Comparison of ENCODE assay signal across 13 cellular contexts in genomic region chr4:3416821-3417221, GRCh38. TPM values are rescaled to one million over a fixed set of nuclear protein-coding genes. Genes with fewer than 3 reads are reported as not detected.
DNase-seq lines count a peak whose midpoint lies in the region; ATAC-seq and TF ChIP-seq lines count a peak whose summit lies in the region.
"Had no signal": no experiment of that assay in that cellular context is flagged by ENCODE, and none has a peak within 500 bp of the region (broad histone marks: within the 10 kb centered on the region; RNA-seq: fewer than 3 reads in every experiment).

No MANE protein-coding gene starts in this region.

- no peaks in the 10 kb centered on the region for H3K79me2 ChIP-seq in GM23338 (replicated peaks; ENCODE audit: insufficient read depth)

- peaks cover 14% of the 10 kb centered on the region for H3K27me3 Mint-ChIP-seq in GM23338 (ENCODE audit: insufficient read depth, low read depth, poor library complexity)

- no peaks in the 10 kb centered on the region for H3K9me3 ChIP-seq in RWPE2 (ENCODE audit: severe bottlenecking)
- no peaks in the 10 kb centered on the region for H3K9me3 ChIP-seq in sigmoid colon
- H3K9me3 ChIP-seq in ascending aorta = no peaks in the 10 kb centered on the region

- H3K9me3 Mint-ChIP-seq in GM23338 = no peaks in the 10 kb centered on the region

- no peaks in the 10 kb centered on the region for H3K36me3 Mint-ChIP-seq in GM23338 (ENCODE audit: low read depth)

- intact Hi-C loops in left ventricle myocardium superior (cut with micrococcal nuclease) (no loop called here), sigmoid colon (cut with DNase I) (no loop called here), ascending aorta (cut with DNase I) (no loop called here)

- H3K27me3 ChIP-seq in GM23338 (ENCODE audit: insufficient read depth) = no peaks in the 10 kb centered on the region
- no peaks in the 10 kb centered on the region for H3K27me3 ChIP-seq in RWPE2 (ENCODE audit: insufficient read depth, poor library complexity, severe bottlenecking)
- no peaks in the 10 kb centered on the region for H3K27me3 ChIP-seq in sigmoid colon
- H3K27me3 ChIP-seq in ascending aorta = no peaks in the 10 kb centered on the region

- 96% methylated on average over 17 of the region's 17 CpGs for WGBS in sigmoid colon, 2 donors

- TF ChIP-seq EP300 in sigmoid colon (IDR thresholded peaks at IDR 0.05) = no peak

- DNase-seq in GM23338 (ENCODE audit: low spot score) (no peak), RWPE2 (ENCODE audit: low spot score) (peak; percentile 68), left ventricle myocardium superior (peak; percentile 21), sigmoid colon (peak; percentile 48), NCI-H128 (lab: John Stamatoyannopoulos, UW; ENCODE audit: unreplicated experiment) (no peak), ascending aorta (ENCODE audit: low spot score in 2 of 2) (no peak)
- DNase-seq: NCI-H1092 treated with DMSO at 0.1 percent for 48 hours, NCI-H1694 treated with DMSO at 0.1 percent for 48 hours, PC-3 had no signal

- TF ChIP-seq CTCF in GM23338 (conservative IDR thresholded peaks at IDR 0.05; ENCODE audit: low read depth in 2 of 2) (no peak), RWPE2 (IDR thresholded peaks at IDR 0.05; ENCODE audit: poor library complexity, severe bottlenecking) (no peak), sigmoid colon (IDR thresholded peaks at IDR 0.05) (no peak), ascending aorta (IDR thresholded peaks at IDR 0.05) (no peak)

- TF ChIP-seq POLR2A in sigmoid colon (IDR thresholded peaks at IDR 0.05) = no peak

- no peak overlapping the region for H3K4me3 ChIP-seq in GM23338
- no peak overlapping the region for H3K4me3 ChIP-seq in RWPE2 (ENCODE audit: severe bottlenecking)
- H3K4me3 ChIP-seq in sigmoid colon = no peak overlapping the region
- no peak overlapping the region for H3K4me3 ChIP-seq in ascending aorta

- H3K4me1 Mint-ChIP-seq in GM23338 = peaks cover 4% of the 10 kb centered on the region

- peak overlapping the region; percentile 73 for H3K27ac Mint-ChIP-seq in GM23338

- no peak for ATAC-seq in GM23338
- ATAC-seq in RWPE2 (ENCODE audit: low read depth) = no peak
- no peak for ATAC-seq in left ventricle myocardium superior
- no peak for ATAC-seq in GM21526 (IDR thresholded peaks at IDR 0.05; ENCODE audit: low FRiP score, unreplicated experiment)
- ATAC-seq: PC-3 had no signal

- no peaks in the 10 kb centered on the region for H3K36me3 ChIP-seq in GM23338 (ENCODE audit: insufficient read depth)
- peaks cover 36% of the 10 kb centered on the region for H3K36me3 ChIP-seq in RWPE2 (ENCODE audit: low read depth)
- H3K36me3 ChIP-seq in sigmoid colon = peaks cover 0 to 52% (median 15%) of the 10 kb centered on the region in 4 donors
- peaks cover 20 to 38% of the 10 kb centered on the region in 2 donors for H3K36me3 ChIP-seq in ascending aorta

- no peaks in the 10 kb centered on the region for H3F3A ChIP-seq in GM23338 (replicated peaks; ENCODE audit: low read depth)

- no peak overlapping the region for H2AFZ ChIP-seq in GM23338

- no peaks in the 10 kb centered on the region for H3K4me1 ChIP-seq in GM23338 (ENCODE audit: insufficient read depth)
- no peaks in the 10 kb centered on the region for H3K4me1 ChIP-seq in RWPE2 (ENCODE audit: insufficient read depth, poor library complexity, severe bottlenecking)
- H3K4me1 ChIP-seq in sigmoid colon = no peaks in the 10 kb centered on the region
- H3K4me1 ChIP-seq in ascending aorta = no peaks in the 10 kb centered on the region

- no peaks in the 10 kb centered on the region for H4K20me1 ChIP-seq in GM23338 (replicated peaks; ENCODE audit: insufficient read depth)

- H3K4me3 Mint-ChIP-seq in GM23338 = no peak overlapping the region

- no peak overlapping the region for H3K4me2 ChIP-seq in GM23338
- H3K4me2 ChIP-seq: KMS-11 had no signal

- H3K9me2 ChIP-seq in GM23338 (ENCODE audit: insufficient read depth) = no peaks in the 10 kb centered on the region

- no peak overlapping the region for H3K27ac ChIP-seq in GM23338 (ENCODE audit: low read depth)
- no peak overlapping the region for H3K27ac ChIP-seq in RWPE2 (ENCODE audit: poor library complexity, severe bottlenecking)
- no peak overlapping the region for H3K27ac ChIP-seq in sigmoid colon
- H3K27ac ChIP-seq in ascending aorta = no peak overlapping the region
- H3K27ac ChIP-seq: KMS-11 had no signal

TF ChIP-seq in GM23338, 12 proteins besides CTCF, POLR2A, EP300 and RAD21:
- TF ChIP-seq REST (IDR thresholded peaks at IDR 0.05; ENCODE audit: unreplicated experiment) (no peak), JUNB (IDR thresholded peaks at IDR 0.05; ENCODE audit: unreplicated experiment) (no peak), EZH2 (IDR thresholded peaks at IDR 0.05; ENCODE audit: low read depth, unreplicated experiment) (no peak), POLR2AphosphoS5 (IDR thresholded peaks at IDR 0.05; ENCODE audit: low read depth) (no peak)
TF ChIP-seq in GM23338: peak in this region for 0.

RNA-seq across cellular contexts. Expression of gene HGFAC, which starts 24.9 kb away (rescaled TPM):
- total RNA-seq in GM23338 (2014; rRNA removed; shearing (Covaris generic)) = 0.94 TPM in 1 of 2 replicates, not detected in the other
- polyA plus RNA-seq in GM23338 (2016; fragmentation: Nextera tagmentation; extraction: Ambion mirVana) (not detected in 2 replicates), sigmoid colon (under 1 TPM in 1 of 3 donors, not detected in 2; 0.22 TPM)
- total RNA-seq in left ventricle myocardium superior (0.67 TPM), sigmoid colon (under 1 TPM; 0.33 to 0.55 (median 0.38) TPM), ascending aorta (2.2 TPM)
- total RNA-seq: Daoy had no signal
- polyA plus RNA-seq: BJ had no signal

RNA-seq across cellular contexts. Expression of gene DOK7, which starts 46.3 kb away (rescaled TPM):
- total RNA-seq in GM23338 (2014; rRNA removed; shearing (Covaris generic)) = 0.52 and 0.54 TPM in 2 replicates
- 0.31 and 0.34 TPM in 2 replicates for polyA plus RNA-seq in GM23338 (2016; fragmentation: Nextera tagmentation; extraction: Ambion mirVana)
- 35.5 TPM for total RNA-seq in left ventricle myocardium superior
- total RNA-seq in sigmoid colon = 1 to 10 TPM in 1 of 4 donors, not detected in 3; 1.9 TPM
- polyA plus RNA-seq in sigmoid colon = 1 to 10 TPM in 1 of 3 donors, under 1 TPM in 1, not detected in 1; 0.85 to 1.2 TPM
- 33.5 TPM for total RNA-seq in ascending aorta
- polyA plus RNA-seq: BJ had no signal

Comparison
In these comparisons a context has a peak if more than half of its experiments do, and no peak if none do; other contexts are left out.
1. DNase-seq: peak in RWPE2 (single experiment), left ventricle myocardium superior (single experiment) and sigmoid colon (single experiment); none in GM23338 (single experiment), NCI-H128 (single experiment) and ascending aorta (0 of 2).
2. RNA of gene DOK7, which starts 46.3 kb away (total RNA-seq): 35.5 TPM in left ventricle myocardium superior (single experiment) and 33.5 TPM in ascending aorta (single experiment); 0.52 to 0.54 TPM in GM23338 and 1.9 TPM in sigmoid colon; every median in the first group is over 10 times any median in the second.